ENCODE assay signal across 9 cellular contexts in the genomic region with DNA sequence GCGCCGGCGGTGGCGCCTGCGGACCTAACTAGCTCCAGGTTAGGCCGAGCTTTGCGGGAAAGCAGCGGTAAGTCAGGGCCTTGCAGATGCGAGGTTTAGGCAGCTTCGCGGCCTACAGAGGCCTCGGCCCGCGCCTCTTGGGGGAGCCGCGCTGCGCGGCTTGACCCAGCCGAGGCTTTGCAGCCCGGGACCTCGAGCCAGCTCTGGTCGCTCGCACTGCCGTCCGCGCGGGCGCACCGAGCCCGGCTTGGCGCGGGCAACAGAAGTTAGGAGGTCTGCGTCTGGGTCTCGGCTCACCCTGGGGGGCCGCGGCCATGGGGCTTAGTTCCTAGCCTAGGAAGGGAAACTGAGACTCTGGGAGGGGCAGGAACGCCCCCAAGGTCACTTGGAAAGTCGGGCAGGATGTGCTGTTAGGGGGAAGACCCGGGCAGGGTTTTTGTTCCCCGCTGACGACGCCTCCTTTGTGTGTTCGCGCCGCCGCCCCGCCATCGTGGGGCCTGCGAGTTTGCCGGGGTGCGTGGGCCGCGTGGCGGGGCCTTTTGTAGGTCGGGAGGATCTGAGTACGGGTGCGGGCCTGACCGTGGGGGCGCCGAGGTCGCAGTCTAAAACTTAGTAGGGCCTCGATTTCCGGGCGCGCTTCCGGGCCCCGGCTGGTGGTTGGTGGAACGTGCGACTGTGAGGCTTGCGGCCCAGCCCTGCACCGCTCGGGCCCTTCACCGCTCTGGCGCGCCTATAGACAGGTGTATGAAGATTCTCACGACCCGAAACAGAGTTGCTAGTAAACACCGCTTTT. TPM values are rescaled to one million over a fixed set of nuclear protein-coding genes. Genes with fewer than 3 reads are reported as not detected.
A peak's percentile ranks its signal among the peaks of the same experiment; 100 is the strongest.
DNase-seq lines count a peak whose midpoint lies in the region; ATAC-seq and TF ChIP-seq lines count a peak whose summit lies in the region.
"Had no signal": no experiment of that assay in that cellular context is flagged by ENCODE, and none has a peak within 500 bp of the region (broad histone marks: within the 10 kb centered on the region; RNA-seq: fewer than 3 reads in every experiment).

No MANE protein-coding gene starts in this region.

- WGBS in iPS DF 6.9 (ENCODE audit: insufficient coverage, insufficient read length): no CpG with 5 or more reads among the region's 78 CpGs
- under 1% methylated on average over 69 of the region's 78 CpGs for WGBS in smooth muscle cell (ENCODE audit: low lambda C conversion rate)

- H3K27ac ChIP-seq in C4-2B (peak overlapping the region; percentile 96), iPS DF 6.9 (ENCODE audit: low read length) (no peak overlapping the region), smooth muscle cell (ENCODE audit: low read depth) (peak overlapping the region; percentile 71)

- TF ChIP-seq CTCF in C4-2B (conservative IDR thresholded peaks at IDR 0.05) (no peak), smooth muscle cell (IDR thresholded peaks at IDR 0.05; ENCODE audit: borderline replicate concordance, insufficient read depth, poor library complexity, severe bottlenecking) (no peak)

- H3K4me2 ChIP-seq in smooth muscle cell: peak overlapping the region; percentile 97

- peaks cover 2% of the 10 kb centered on the region; the same call in 1 of the 2 replicates for H3K36me3 ChIP-seq in iPS DF 6.9 (ENCODE audit: control insufficient read depth, insufficient read depth, low read length)
- no peaks in the 10 kb centered on the region for H3K36me3 ChIP-seq in smooth muscle cell (ENCODE audit: low read depth)

- ATAC-seq in GM19043 (IDR thresholded peaks at IDR 0.05; ENCODE audit: low read depth, unreplicated experiment) (peak; percentile 50), HG03280 (IDR thresholded peaks at IDR 0.05; ENCODE audit: unreplicated experiment) (peak; percentile 40), SK-N-SH treated with all-trans-retinoic acid at 6 μM for 48 hours (peak; percentile 68)
- ATAC-seq in activated naive CD8-positive, alpha-beta T cell treated with anti-CD3 and anti-CD28 coated beads, Interleukin-2, amount 50 U/mL, for 24 hours: peak; percentile 70

- H3K27me3 ChIP-seq in iPS DF 6.9 (ENCODE audit: control insufficient read depth, insufficient read depth, low read length) (no peaks in the 10 kb centered on the region), smooth muscle cell (ENCODE audit: low read depth) (no peaks in the 10 kb centered on the region)

- H3K4me1 ChIP-seq in iPS DF 6.9 (ENCODE audit: control insufficient read depth, insufficient read depth, low read length): no peaks in the 10 kb centered on the region
- H3K4me1 ChIP-seq in smooth muscle cell (ENCODE audit: low read depth): peaks cover 19% of the 10 kb centered on the region

- peaks cover 63% of the 10 kb centered on the region for H3K79me2 ChIP-seq in smooth muscle cell (ENCODE audit: low read depth)

- H2AFZ ChIP-seq in smooth muscle cell (ENCODE audit: low read depth): peak overlapping the region; percentile 66

- no peaks in the 10 kb centered on the region for H3K9me3 ChIP-seq in iPS DF 6.9 (ENCODE audit: control insufficient read depth, insufficient read depth, low read length)
- H3K9me3 ChIP-seq in smooth muscle cell (replicated peaks; ENCODE audit: low read depth): no peaks in the 10 kb centered on the region

- H3K27me3 Mint-ChIP-seq in activated naive CD8-positive, alpha-beta T cell treated with anti-CD3 and anti-CD28 coated beads, Interleukin-2, amount 50 U/mL, for 24 hours: no peaks in the 10 kb centered on the region

- H4K20me1 ChIP-seq in smooth muscle cell (ENCODE audit: low read depth): peaks cover 46% of the 10 kb centered on the region

- H3K4me3 ChIP-seq in iPS DF 6.9 (ENCODE audit: low read length): peak overlapping the region; percentile 87
- peak overlapping the region; percentile 86 for H3K4me3 ChIP-seq in smooth muscle cell

- H3K27ac Mint-ChIP-seq in activated naive CD8-positive, alpha-beta T cell treated with anti-CD3 and anti-CD28 coated beads, Interleukin-2, amount 50 U/mL, for 24 hours: peak overlapping the region; percentile 94

- H3K9me3 Mint-ChIP-seq in activated naive CD8-positive, alpha-beta T cell treated with anti-CD3 and anti-CD28 coated beads, Interleukin-2, amount 50 U/mL, for 24 hours: no peaks in the 10 kb centered on the region

- H3K36me3 Mint-ChIP-seq in activated naive CD8-positive, alpha-beta T cell treated with anti-CD3 and anti-CD28 coated beads, Interleukin-2, amount 50 U/mL, for 24 hours (ENCODE audit: low read depth): peaks cover 45% of the 10 kb centered on the region

- H3K4me3 Mint-ChIP-seq in activated naive CD8-positive, alpha-beta T cell treated with anti-CD3 and anti-CD28 coated beads, Interleukin-2, amount 50 U/mL, for 24 hours: peak overlapping the region; percentile 96

- peak; percentile 81 for DNase-seq in activated naive CD8-positive, alpha-beta T cell treated with anti-CD3 and anti-CD28 coated beads, Interleukin-2, amount 50 U/mL, for 24 hours
- DNase-seq in iPS DF 6.9 (ENCODE audit: low read depth, low spot score) (no peak), smooth muscle cell (lab: John Stamatoyannopoulos, UW; ENCODE audit: unreplicated experiment) (no peak), inferior parietal cortex (ENCODE audit: extremely low spot score) (no peak)

- peaks cover 8% of the 10 kb centered on the region for H3F3A ChIP-seq in smooth muscle cell (ENCODE audit: low read depth)

- H3K4me1 Mint-ChIP-seq in activated naive CD8-positive, alpha-beta T cell treated with anti-CD3 and anti-CD28 coated beads, Interleukin-2, amount 50 U/mL, for 24 hours: peaks cover 63% of the 10 kb centered on the region

- H3K9ac ChIP-seq in smooth muscle cell (ENCODE audit: low read depth): peak overlapping the region; percentile 81

TF ChIP-seq in SK-N-SH treated with all-trans-retinoic acid at 6 μM for 48 hours, 23 proteins besides CTCF, POLR2A, EP300 and RAD21 (continues in another document):
- TF ChIP-seq RARB (CRISPR knock-in tag; IDR thresholded peaks at IDR 0.05) (no peak), TOX (CRISPR knock-in tag; IDR thresholded peaks at IDR 0.05; ENCODE audit: borderline replicate concordance) (no peak), CSDC2 (CRISPR knock-in tag; IDR thresholded peaks at IDR 0.05) (no peak), PATZ1 (CRISPR knock-in tag; IDR thresholded peaks at IDR 0.05; ENCODE audit: borderline replicate concordance) (no peak), TCF4 (CRISPR knock-in tag; IDR thresholded peaks at IDR 0.05; ENCODE audit: borderline replicate concordance) (no peak), ESRRG (CRISPR knock-in tag; IDR thresholded peaks at IDR 0.05) (no peak), POU6F1 (CRISPR knock-in tag; IDR thresholded peaks at IDR 0.05; ENCODE audit: borderline replicate concordance, low read depth) (no peak), ZC3H10 (CRISPR knock-in tag; IDR thresholded peaks at IDR 0.05) (no peak)
- TF ChIP-seq, protein P1, sequence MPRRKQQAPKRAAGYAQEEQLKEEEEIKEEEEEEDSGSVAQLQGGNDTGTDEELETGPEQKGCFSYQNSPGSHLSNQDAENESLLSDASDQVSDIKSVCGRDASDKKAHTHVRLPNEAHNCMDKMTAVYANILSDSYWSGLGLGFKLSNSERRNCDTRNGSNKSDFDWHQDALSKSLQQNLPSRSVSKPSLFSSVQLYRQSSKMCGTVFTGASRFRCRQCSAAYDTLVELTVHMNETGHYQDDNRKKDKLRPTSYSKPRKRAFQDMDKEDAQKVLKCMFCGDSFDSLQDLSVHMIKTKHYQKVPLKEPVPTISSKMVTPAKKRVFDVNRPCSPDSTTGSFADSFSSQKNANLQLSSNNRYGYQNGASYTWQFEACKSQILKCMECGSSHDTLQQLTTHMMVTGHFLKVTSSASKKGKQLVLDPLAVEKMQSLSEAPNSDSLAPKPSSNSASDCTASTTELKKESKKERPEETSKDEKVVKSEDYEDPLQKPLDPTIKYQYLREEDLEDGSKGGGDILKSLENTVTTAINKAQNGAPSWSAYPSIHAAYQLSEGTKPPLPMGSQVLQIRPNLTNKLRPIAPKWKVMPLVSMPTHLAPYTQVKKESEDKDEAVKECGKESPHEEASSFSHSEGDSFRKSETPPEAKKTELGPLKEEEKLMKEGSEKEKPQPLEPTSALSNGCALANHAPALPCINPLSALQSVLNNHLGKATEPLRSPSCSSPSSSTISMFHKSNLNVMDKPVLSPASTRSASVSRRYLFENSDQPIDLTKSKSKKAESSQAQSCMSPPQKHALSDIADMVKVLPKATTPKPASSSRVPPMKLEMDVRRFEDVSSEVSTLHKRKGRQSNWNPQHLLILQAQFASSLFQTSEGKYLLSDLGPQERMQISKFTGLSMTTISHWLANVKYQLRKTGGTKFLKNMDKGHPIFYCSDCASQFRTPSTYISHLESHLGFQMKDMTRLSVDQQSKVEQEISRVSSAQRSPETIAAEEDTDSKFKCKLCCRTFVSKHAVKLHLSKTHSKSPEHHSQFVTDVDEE (CRISPR knock-in tag; IDR thresholded peaks at IDR 0.05): no peak

RNA-seq across cellular contexts. Expression of gene RNF4, which starts 0.5 kb away (rescaled TPM):
- total RNA-seq in smooth muscle cell: 47.3 and 52.5 TPM in 2 replicates
- 47.8 and 51.6 TPM in 2 replicates for polyA plus RNA-seq in smooth muscle cell

RNA-seq across cellular contexts. Expression of gene CFAP99, which starts 50.6 kb away (rescaled TPM):
- total RNA-seq in smooth muscle cell: not detected in 2 replicates
- not detected in 2 replicates for polyA plus RNA-seq in smooth muscle cell
- total RNA-seq: dermis microvascular lymphatic vessel endothelial cell had no signal

RNA-seq across cellular contexts. Expression of gene ZFYVE28, which starts 50.9 kb away (rescaled TPM):
- total RNA-seq in smooth muscle cell: 0.09 and 0.22 TPM in 2 replicates
- polyA plus RNA-seq in smooth muscle cell: 0.26 TPM in 1 of 2 replicates, not detected in the other
